Comparison of ENCODE assay signal across 21 cellular contexts in the genomic region with DNA sequence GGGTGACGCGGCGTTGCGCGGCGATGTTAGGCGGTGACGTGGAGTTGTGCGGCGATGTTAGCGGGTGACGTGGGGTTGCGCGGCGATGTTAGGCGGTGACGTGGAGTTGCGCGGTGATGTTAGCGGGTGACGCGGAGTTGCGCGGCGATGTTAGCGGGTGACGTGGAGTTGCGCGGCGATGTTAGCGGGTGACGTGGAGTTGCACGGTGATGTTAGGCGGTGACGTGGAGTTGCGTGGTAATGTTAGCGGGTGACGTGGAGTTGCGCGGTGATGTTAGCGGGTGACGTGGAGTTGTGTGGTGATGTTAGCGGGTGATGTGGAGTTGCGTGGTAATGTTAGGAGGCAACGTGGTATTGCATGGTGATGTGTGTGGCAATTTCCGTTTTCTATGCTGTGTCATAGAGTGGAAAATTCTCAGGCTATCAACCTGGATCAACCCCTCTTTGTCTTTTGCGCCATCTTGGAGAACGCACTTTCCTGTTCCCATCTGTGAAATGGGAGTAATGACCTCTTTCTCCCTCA.
"Had no signal": no experiment of that assay in that cellular context is flagged by ENCODE, and none has a peak within 500 bp of the region (broad histone marks: within the 10 kb centered on the region; RNA-seq: fewer than 3 reads in every experiment).

No MANE protein-coding gene starts in this region.

- DNase-seq: activated CD4-positive, alpha-beta T cell treated with anti-CD3 and anti-CD28 coated beads, Interleukin-2, amount 10 ng/mL, durations not matched to agents 7 days and 5 days; activated CD8-positive, alpha-beta memory T cell treated with anti-CD3 and anti-CD28 coated beads for 24 hours; activated naive CD4-positive, alpha-beta T cell treated with Interleukin-2 at 50 U/mL for 16 hours; aorta; brain microvascular endothelial cell; central memory CD4-positive, alpha-beta T cell; colonic mucosa; erythroblast; hypothalamus; kidney; left lung; stimulated activated CD4-positive, alpha-beta T cell treated with anti-CD3 and anti-CD28 coated beads, Interleukin-15, amount 100 ng/mL, for 24 hours; stimulated activated CD4-positive, alpha-beta T cell treated with anti-CD3 and anti-CD28 coated beads, Interleukin-4, amount 100 ng/mL, for 1 hour; T-helper 1 cell; T-helper 9 cell had no signal

- FAIRE-seq: endometrium, frontal cortex, kidney had no signal

- H3K36me3 ChIP-seq: brain microvascular endothelial cell, colonic mucosa, left lung, prostate gland, right atrium auricular region had no signal

- H3K27me3 ChIP-seq: brain microvascular endothelial cell, colonic mucosa, left lung, right atrium auricular region had no signal

- H3K27ac Mint-ChIP-seq: activated CD4-positive, alpha-beta T cell treated with anti-CD3 and anti-CD28 coated beads, Interleukin-2, amount 10 ng/mL, durations not matched to agents 7 days and 5 days had no signal

- H3K9me3 ChIP-seq: colonic mucosa, left lung, prostate gland, right atrium auricular region had no signal

- H3K27ac ChIP-seq: brain microvascular endothelial cell, colonic mucosa, left lung, prostate gland, right atrium auricular region, skin epidermis had no signal

- H3K27me3 Mint-ChIP-seq: activated CD4-positive, alpha-beta T cell treated with anti-CD3 and anti-CD28 coated beads, Interleukin-2, amount 10 ng/mL, durations not matched to agents 7 days and 5 days had no signal

- H3K4me1 ChIP-seq: colonic mucosa, prostate gland, right atrium auricular region had no signal

- ATAC-seq: left lung had no signal

- H3K4me3 ChIP-seq: colonic mucosa, left lung, prostate gland, right atrium auricular region, skin epidermis had no signal

- H3K4me3 Mint-ChIP-seq: activated CD4-positive, alpha-beta T cell treated with anti-CD3 and anti-CD28 coated beads, Interleukin-2, amount 10 ng/mL, durations not matched to agents 7 days and 5 days; neural crest cell had no signal
